Comparison of ENCODE assay signal across 10 cellular contexts in the genomic region with DNA sequence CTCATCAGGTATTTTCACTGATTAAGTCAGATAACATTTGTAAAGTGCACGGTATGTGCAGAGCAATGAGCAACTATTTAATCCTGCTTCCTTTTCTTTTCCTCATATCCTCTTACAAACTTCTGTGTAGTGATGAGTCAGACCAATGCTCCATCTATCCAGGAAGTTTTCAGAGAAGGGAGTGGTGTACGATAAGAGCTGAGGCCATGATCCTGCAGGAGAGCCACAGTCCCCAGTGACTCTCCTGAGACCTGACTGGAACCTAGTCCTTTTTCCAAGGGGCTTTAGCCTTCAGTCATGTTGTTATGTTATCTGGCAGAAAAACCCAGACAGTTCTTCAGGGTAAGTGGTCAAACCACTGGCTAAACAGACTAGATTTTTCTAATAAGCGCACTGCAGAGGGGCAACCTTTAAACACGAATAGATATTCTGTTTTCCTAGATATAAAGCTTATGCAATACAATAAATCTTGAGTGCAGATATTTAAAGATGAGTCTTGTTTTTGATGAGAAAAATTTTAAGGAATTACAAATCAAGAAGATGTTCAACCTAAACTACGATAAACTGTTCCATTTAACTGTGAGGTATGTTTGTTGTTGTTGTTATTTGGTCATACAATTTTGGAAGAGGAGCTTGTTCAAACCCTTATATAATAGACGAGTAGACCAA.
DNase-seq lines count a peak whose midpoint lies in the region; ATAC-seq, FAIRE-seq and TF ChIP-seq lines count a peak whose summit lies in the region.
"Had no signal": no experiment of that assay in that cellular context is flagged by ENCODE, and none has a peak within 500 bp of the region (broad histone marks: within the 10 kb centered on the region; RNA-seq: fewer than 3 reads in every experiment).

No MANE protein-coding gene starts in this region.

- DNase-seq in cardiac muscle cell (ENCODE audit: low read depth in 1 of 2, low spot score in 1 of 2) (peak in 1 of 2 donors; percentile 74), right atrium auricular region (ENCODE audit: low spot score) (no peak), astrocyte (ENCODE audit: low read depth) (peak; percentile 92), kidney tubule cell (ENCODE audit: low spot score) (peak; percentile 97), mesenteric fat pad (ENCODE audit: low spot score) (no peak), GM13976 (ENCODE audit: low spot score) (no peak), H7 (no peak)
- DNase-seq: naive thymus-derived CD4-positive, alpha-beta T cell; NCI-H2171 treated with DMSO at 0.1 percent for 48 hours had no signal

- no peaks in the 10 kb centered on the region for H4K20me1 ChIP-seq in astrocyte (ENCODE audit: insufficient read depth, low read length)

- FAIRE-seq in astrocyte (lab: Jason Lieb, UNC), result peak; percentile 76

- H3K4me3 ChIP-seq in cardiac muscle cell, result no peak overlapping the region
- H3K4me3 ChIP-seq in right atrium auricular region, result no peak overlapping the region
- peak overlapping the region; percentile 25 for H3K4me3 ChIP-seq in astrocyte (ENCODE audit: insufficient read depth, low read depth, low read length)
- no peak overlapping the region for H3K4me3 ChIP-seq in H7 (ENCODE audit: insufficient read depth, low read depth, low read length)

- no peaks in the 10 kb centered on the region for H3K79me2 ChIP-seq in astrocyte (ENCODE audit: insufficient read depth, low read length)

- H3K4me1 ChIP-seq in cardiac muscle cell (ENCODE audit: low read depth), result no peaks in the 10 kb centered on the region
- no peaks in the 10 kb centered on the region for H3K4me1 ChIP-seq in right atrium auricular region
- peaks cover 13% of the 10 kb centered on the region for H3K4me1 ChIP-seq in astrocyte (ENCODE audit: insufficient read depth, low read length)

- no peaks in the 10 kb centered on the region for H3K9me3 Mint-ChIP-seq in astrocyte (ENCODE audit: unreplicated experiment)
- H3K9me3 Mint-ChIP-seq: naive thymus-derived CD4-positive, alpha-beta T cell had no signal

- in situ Hi-C loops in GM13976 (cut with MboI; ENCODE audit: low sequenced_read_pairs, unreplicated experiment), result no loop called here

- H3K9me3 ChIP-seq in cardiac muscle cell (ENCODE audit: low read depth) (no peaks in the 10 kb centered on the region), right atrium auricular region (no peaks in the 10 kb centered on the region), astrocyte (ENCODE audit: insufficient read depth, low read depth, low read length) (no peaks in the 10 kb centered on the region)

- H3K4me1 Mint-ChIP-seq in astrocyte (ENCODE audit: low read depth, unreplicated experiment), result peaks cover 28% of the 10 kb centered on the region

- H3K36me3 Mint-ChIP-seq in astrocyte (ENCODE audit: low read depth, unreplicated experiment), result no peaks in the 10 kb centered on the region
- H3K36me3 Mint-ChIP-seq: naive thymus-derived CD4-positive, alpha-beta T cell had no signal

- peak overlapping the region; percentile 99 for H3K27ac Mint-ChIP-seq in astrocyte (ENCODE audit: unreplicated experiment)
- H3K27ac Mint-ChIP-seq: naive thymus-derived CD4-positive, alpha-beta T cell had no signal

- H2AFZ ChIP-seq in astrocyte (ENCODE audit: low read depth, low read length), result no peak overlapping the region

- no peaks in the 10 kb centered on the region for H3K27me3 Mint-ChIP-seq in astrocyte (ENCODE audit: low read depth, unreplicated experiment)

- TF ChIP-seq CTCF in cardiac muscle cell (IDR thresholded peaks at IDR 0.05; ENCODE audit: low read depth, low read length) (no peak), right atrium auricular region (IDR thresholded peaks at IDR 0.05) (no peak), astrocyte (IDR thresholded peaks at IDR 0.05; ENCODE audit: insufficient read depth, low read depth, low read length) (no peak), GM13976 (IDR thresholded peaks at IDR 0.05; ENCODE audit: borderline replicate concordance, control extremely low read depth, extremely low read depth, insufficient read depth, missing control alignments) (no peak)

- H3K9ac ChIP-seq in astrocyte (ENCODE audit: low read length), result peak overlapping the region; percentile 64

- H3K4me2 ChIP-seq in astrocyte (ENCODE audit: low read length), result peak overlapping the region; percentile 78

- H3K27me3 ChIP-seq in cardiac muscle cell, result no peaks in the 10 kb centered on the region
- H3K27me3 ChIP-seq in right atrium auricular region, result no peaks in the 10 kb centered on the region
- H3K27me3 ChIP-seq in astrocyte (ENCODE audit: insufficient read depth, low read length), result no peaks in the 10 kb centered on the region
- H3K27me3 ChIP-seq in H7 (ENCODE audit: control insufficient read depth, insufficient read depth, low read length), result no peaks in the 10 kb centered on the region

- peak overlapping the region; percentile 67 for H3K4me3 Mint-ChIP-seq in astrocyte (ENCODE audit: unreplicated experiment)
- H3K4me3 Mint-ChIP-seq: naive thymus-derived CD4-positive, alpha-beta T cell had no signal

- H3K36me3 ChIP-seq in cardiac muscle cell (no peaks in the 10 kb centered on the region), right atrium auricular region (no peaks in the 10 kb centered on the region), astrocyte (ENCODE audit: insufficient read depth, low read length) (no peaks in the 10 kb centered on the region), H7 (replicated peaks; ENCODE audit: control insufficient read depth, insufficient read depth, low read length) (no peaks in the 10 kb centered on the region)

- ATAC-seq in HG03135 (IDR thresholded peaks at IDR 0.05; ENCODE audit: unreplicated experiment), result no peak
- ATAC-seq: naive thymus-derived CD4-positive, alpha-beta T cell had no signal

- H3K27ac ChIP-seq in cardiac muscle cell, result peak overlapping the region; percentile 27
- peak overlapping the region in 1 of 2 donors; percentile 50 for H3K27ac ChIP-seq in right atrium auricular region
- H3K27ac ChIP-seq in astrocyte (ENCODE audit: low read depth, low read length), result peak overlapping the region; percentile 92

Comparison
In these comparisons a context has a peak if more than half of its experiments do, and no peak if none do; other contexts are left out.
1. DNase-seq: peak in astrocyte (single experiment) and kidney tubule cell (single experiment); none in right atrium auricular region (single experiment), mesenteric fat pad (single experiment), GM13976 (single experiment) and H7 (single experiment).